ENCODE assay signal across 19 cellular contexts in genomic region chr20:3221398-3222226, GRCh38. TPM values are rescaled to one million over a fixed set of nuclear protein-coding genes. Genes with fewer than 3 reads are reported as not detected.
DNase-seq lines count a peak whose midpoint lies in the region; ATAC-seq and TF ChIP-seq lines count a peak whose summit lies in the region.
"Had no signal": no experiment of that assay in that cellular context is flagged by ENCODE, and none has a peak within 500 bp of the region (broad histone marks: within the 10 kb centered on the region; RNA-seq: fewer than 3 reads in every experiment).

No MANE protein-coding gene starts in this region.

- CTCF ChIA-PET in Panc1 (lab: Charles Lee): interaction anchor here (0.7 to 1.7 kb wide), 3 partner anchors 29 to 109 kb away, joined by 3 to 7 read pairs (median 4); no protein-coding TSS in a partner anchor

- no peaks in the 10 kb centered on the region for H3K9me3 Mint-ChIP-seq in T-helper 1 cell treated with Interleukin-12 subunit alpha and Interleukin-12 subunit beta and Interleukin-4 antibody, amounts not matched to agents 30 μg/mL and 1 μg/mL, for 36 hours
- no peaks in the 10 kb centered on the region for H3K9me3 Mint-ChIP-seq in stimulated activated effector memory CD8-positive, alpha-beta T cell treated with anti-CD3 and anti-CD28 coated beads, Interleukin-12 subunit alpha, Interleukin-12 subunit beta, amount 100 ng/mL, for 72 hours
- H3K9me3 Mint-ChIP-seq: activated CD4-positive, alpha-beta T cell treated with anti-CD3 and anti-CD28 coated beads, Interleukin-2, amount 10 ng/mL, durations not matched to agents 24 days and 14 days; activated T-cell treated with anti-CD3 and anti-CD28 coated beads, Interleukin-2, amount 50 U/mL, for 4 hours; H9 had no signal

- BruUV-seq in Panc1 (replicated peaks; lab: Mats Ljungman, UMichigan): no TSS peak

- H3K36me3 ChIP-seq in Panc1 (ENCODE audit: control insufficient read depth, insufficient read depth, low read length): no peaks in the 10 kb centered on the region

- H3K27me3 ChIP-seq in Panc1 (ENCODE audit: control insufficient read depth, insufficient read depth, low read length): no peaks in the 10 kb centered on the region
- H3K27me3 ChIP-seq: gastroesophageal sphincter, sigmoid colon, upper lobe of left lung had no signal

- DNase-seq in T-helper 1 cell (no peak), Panc1 (ENCODE audit: low read depth, low spot score) (no peak), kidney tubule cell (ENCODE audit: low spot score) (peak; percentile 38), foreskin fibroblast (no peak)
- no peak for DNase-seq in stimulated activated effector memory CD8-positive, alpha-beta T cell treated with anti-CD3 and anti-CD28 coated beads, Interleukin-12 subunit alpha, Interleukin-12 subunit beta, amount 100 ng/mL, for 72 hours (ENCODE audit: low spot score in 2 of 2)
- DNase-seq in activated CD4-positive, alpha-beta T cell treated with anti-CD3 and anti-CD28 coated beads, Interleukin-2, amount 50 U/mL, for 1 hour: no peak
- DNase-seq: activated CD4-positive, alpha-beta T cell treated with anti-CD3 and anti-CD28 coated beads, Interleukin-2, amount 10 ng/mL, durations not matched to agents 24 days and 14 days; activated T-cell treated with anti-CD3 and anti-CD28 coated beads, Interleukin-2, amount 50 U/mL, for 4 hours; central memory CD4-positive, alpha-beta T cell; GDM1; H9; NCI-H1048; NCI-H2171 treated with DMSO at 0.1 percent for 48 hours; nucleus accumbens; sigmoid colon had no signal

- POLR2A ChIA-PET in Panc1 (lab: Charles Lee): interaction anchor here (0.6 kb wide), 1 partner anchor 11 kb away, joined by 3 read pairs; no protein-coding TSS in a partner anchor

- H3K4me1 Mint-ChIP-seq in T-helper 1 cell treated with Interleukin-12 subunit alpha and Interleukin-12 subunit beta and Interleukin-4 antibody, amounts not matched to agents 30 μg/mL and 1 μg/mL, for 36 hours (ENCODE audit: low read depth): peaks cover 7% of the 10 kb centered on the region
- H3K4me1 Mint-ChIP-seq in stimulated activated effector memory CD8-positive, alpha-beta T cell treated with anti-CD3 and anti-CD28 coated beads, Interleukin-12 subunit alpha, Interleukin-12 subunit beta, amount 100 ng/mL, for 72 hours: peaks cover 5% of the 10 kb centered on the region
- H3K4me1 Mint-ChIP-seq: H9 had no signal

- no peaks in the 10 kb centered on the region for H3K9me3 ChIP-seq in Panc1 (ENCODE audit: control insufficient read depth, insufficient read depth, low read depth, low read length)
- H3K9me3 ChIP-seq: gastroesophageal sphincter, sigmoid colon, upper lobe of left lung had no signal

- peak overlapping the region; percentile 7 for H3K27ac Mint-ChIP-seq in T-helper 1 cell treated with Interleukin-12 subunit alpha and Interleukin-12 subunit beta and Interleukin-4 antibody, amounts not matched to agents 30 μg/mL and 1 μg/mL, for 36 hours
- H3K27ac Mint-ChIP-seq in stimulated activated effector memory CD8-positive, alpha-beta T cell treated with anti-CD3 and anti-CD28 coated beads, Interleukin-12 subunit alpha, Interleukin-12 subunit beta, amount 100 ng/mL, for 72 hours: peak overlapping the region; percentile 79
- H3K27ac Mint-ChIP-seq: activated CD4-positive, alpha-beta T cell treated with anti-CD3 and anti-CD28 coated beads, Interleukin-2, amount 10 ng/mL, durations not matched to agents 24 days and 14 days had no signal

- peak overlapping the region; percentile 61 for H3K27ac ChIP-seq in Panc1 (ENCODE audit: low read length)
- H3K27ac ChIP-seq: gastroesophageal sphincter, sigmoid colon, upper lobe of left lung had no signal

- peaks cover 69% of the 10 kb centered on the region for H3K4me1 ChIP-seq in Panc1 (ENCODE audit: control insufficient read depth, insufficient read depth, low read length)

- peaks cover 12% of the 10 kb centered on the region for H3K36me3 Mint-ChIP-seq in T-helper 1 cell treated with Interleukin-12 subunit alpha and Interleukin-12 subunit beta and Interleukin-4 antibody, amounts not matched to agents 30 μg/mL and 1 μg/mL, for 36 hours (ENCODE audit: low read depth)
- H3K36me3 Mint-ChIP-seq in stimulated activated effector memory CD8-positive, alpha-beta T cell treated with anti-CD3 and anti-CD28 coated beads, Interleukin-12 subunit alpha, Interleukin-12 subunit beta, amount 100 ng/mL, for 72 hours: peaks cover 68% of the 10 kb centered on the region

- H3K4me3 Mint-ChIP-seq in T-helper 1 cell treated with Interleukin-12 subunit alpha and Interleukin-12 subunit beta and Interleukin-4 antibody, amounts not matched to agents 30 μg/mL and 1 μg/mL, for 36 hours: no peak overlapping the region
- no peak overlapping the region for H3K4me3 Mint-ChIP-seq in stimulated activated effector memory CD8-positive, alpha-beta T cell treated with anti-CD3 and anti-CD28 coated beads, Interleukin-12 subunit alpha, Interleukin-12 subunit beta, amount 100 ng/mL, for 72 hours
- H3K4me3 Mint-ChIP-seq: activated CD4-positive, alpha-beta T cell treated with anti-CD3 and anti-CD28 coated beads, Interleukin-2, amount 10 ng/mL, durations not matched to agents 24 days and 14 days; activated T-cell treated with anti-CD3 and anti-CD28 coated beads, Interleukin-2, amount 50 U/mL, for 4 hours; H9 had no signal

- H3K27me3 Mint-ChIP-seq in T-helper 1 cell treated with Interleukin-12 subunit alpha and Interleukin-12 subunit beta and Interleukin-4 antibody, amounts not matched to agents 30 μg/mL and 1 μg/mL, for 36 hours (ENCODE audit: low read depth): no peaks in the 10 kb centered on the region
- H3K27me3 Mint-ChIP-seq: activated CD4-positive, alpha-beta T cell treated with anti-CD3 and anti-CD28 coated beads, Interleukin-2, amount 10 ng/mL, durations not matched to agents 24 days and 14 days had no signal

- in situ Hi-C loops in Panc1 (cut with HindIII; ENCODE audit: low pct_unique_long_range_greater_than_20kb, low sequenced_read_pairs): no loop called here

- ATAC-seq in Panc1 (no peak), HG02973 (IDR thresholded peaks at IDR 0.05; ENCODE audit: unreplicated experiment) (no peak)
- no peak for ATAC-seq in stimulated activated effector memory CD8-positive, alpha-beta T cell treated with anti-CD3 and anti-CD28 coated beads, Interleukin-12 subunit alpha, Interleukin-12 subunit beta, amount 100 ng/mL, for 72 hours
- ATAC-seq: gastroesophageal sphincter had no signal

- TF ChIP-seq CTCF in Panc1 (IDR thresholded peaks at IDR 0.05) (no peak), foreskin fibroblast (IDR thresholded peaks at IDR 0.05; ENCODE audit: low read depth, low read length) (no peak)

- intact Hi-C loops in Panc1 (cut with micrococcal nuclease; ENCODE audit: unreplicated experiment): no loop called here

- H3K4me3 ChIP-seq in Panc1 (ENCODE audit: low read depth in 2 of 2, low read length in 2 of 2) (no peak overlapping the region), foreskin fibroblast (ENCODE audit: low read depth in 1 of 2, low read length in 2 of 2) (no peak overlapping the region)
- H3K4me3 ChIP-seq: gastroesophageal sphincter, sigmoid colon, upper lobe of left lung had no signal

RNA-seq across cellular contexts. Expression of gene ITPA, which starts 12.3 kb away (rescaled TPM):
- 107 TPM for total RNA-seq in Panc1 (2021; ENCODE audit: unreplicated experiment)
- 111 TPM for polyA plus RNA-seq in Panc1 (2012; ENCODE audit: insufficient read length)

RNA-seq across cellular contexts. Expression of gene DDRGK1, which starts 17.1 kb away (rescaled TPM):
- total RNA-seq in Panc1 (2021; ENCODE audit: unreplicated experiment): 65.5 TPM
- 101 TPM for polyA plus RNA-seq in Panc1 (2012; ENCODE audit: insufficient read length)

RNA-seq across cellular contexts. Expression of gene SLC4A11, which starts 17.4 kb away (rescaled TPM):
- total RNA-seq in Panc1 (2021; ENCODE audit: unreplicated experiment): 144 TPM
- 276 TPM for polyA plus RNA-seq in Panc1 (2012; ENCODE audit: insufficient read length)

RNA-seq across cellular contexts. Expression of gene LZTS3, which starts 48.3 kb away (rescaled TPM):
- total RNA-seq in Panc1 (2021; ENCODE audit: unreplicated experiment): 5.2 TPM
- 7.8 TPM for polyA plus RNA-seq in Panc1 (2012; ENCODE audit: insufficient read length)
